Comparison of ENCODE assay signal across 1 cellular context in genomic region chr10:43647576-43647975, GRCh38.
TF ChIP-seq lines count a peak whose summit lies in the region.

No MANE protein-coding gene starts in this region.

TF ChIP-seq in HepG2, 621 proteins besides CTCF, POLR2A, EP300 and RAD21 (continued from another document):
- TF ChIP-seq ZBTB33 (CRISPR knock-in tag; IDR thresholded peaks at IDR 0.05) (peak; percentile 89), ZSCAN20 (CRISPR knock-in tag; IDR thresholded peaks at IDR 0.05; ENCODE audit: borderline replicate concordance) (no peak), STAT5B (CRISPR knock-in tag; IDR thresholded peaks at IDR 0.05) (no peak), MTF2 (CRISPR knock-in tag; IDR thresholded peaks at IDR 0.05; ENCODE audit: borderline replicate concordance) (no peak), NFKB2 (CRISPR knock-in tag; IDR thresholded peaks at IDR 0.05; ENCODE audit: borderline replicate concordance) (no peak), ZNF597 (CRISPR knock-in tag; IDR thresholded peaks at IDR 0.05) (no peak), HNF4A (CRISPR knock-in tag; IDR thresholded peaks at IDR 0.05) (peak; percentile 22; the same call in 1 of the 2 replicates), ZNF780A (CRISPR knock-in tag; IDR thresholded peaks at IDR 0.05) (no peak), KDM4B (CRISPR knock-in tag; IDR thresholded peaks at IDR 0.05) (no peak), REST (IDR thresholded peaks at IDR 0.05; ENCODE audit: borderline replicate concordance in 1 of 2, low read depth in 1 of 2, low read length in 2 of 2) (no peak), FOXO1 (CRISPR knock-in tag; IDR thresholded peaks at IDR 0.05) (no peak), BCL3 (CRISPR knock-in tag; IDR thresholded peaks at IDR 0.05) (no peak), KDM2A (CRISPR knock-in tag; IDR thresholded peaks at IDR 0.05; ENCODE audit: borderline replicate concordance, low read depth) (no peak), MAZ (IDR thresholded peaks at IDR 0.05; ENCODE audit: borderline replicate concordance, low read depth, low read length) (no peak), MAZ (CRISPR knock-in tag; IDR thresholded peaks at IDR 0.05; ENCODE audit: low read depth) (no peak), SCMH1 (CRISPR knock-in tag; IDR thresholded peaks at IDR 0.05; ENCODE audit: borderline replicate concordance) (no peak), NFRKB (IDR thresholded peaks at IDR 0.05) (no peak), CEBPG (CRISPR knock-in tag; IDR thresholded peaks at IDR 0.05) (0 out of 2 replicates have a peak, but pooled peaks have one; percentile 23)
